8 cellular contexts compared by ENCODE assay signal in the genomic region with DNA sequence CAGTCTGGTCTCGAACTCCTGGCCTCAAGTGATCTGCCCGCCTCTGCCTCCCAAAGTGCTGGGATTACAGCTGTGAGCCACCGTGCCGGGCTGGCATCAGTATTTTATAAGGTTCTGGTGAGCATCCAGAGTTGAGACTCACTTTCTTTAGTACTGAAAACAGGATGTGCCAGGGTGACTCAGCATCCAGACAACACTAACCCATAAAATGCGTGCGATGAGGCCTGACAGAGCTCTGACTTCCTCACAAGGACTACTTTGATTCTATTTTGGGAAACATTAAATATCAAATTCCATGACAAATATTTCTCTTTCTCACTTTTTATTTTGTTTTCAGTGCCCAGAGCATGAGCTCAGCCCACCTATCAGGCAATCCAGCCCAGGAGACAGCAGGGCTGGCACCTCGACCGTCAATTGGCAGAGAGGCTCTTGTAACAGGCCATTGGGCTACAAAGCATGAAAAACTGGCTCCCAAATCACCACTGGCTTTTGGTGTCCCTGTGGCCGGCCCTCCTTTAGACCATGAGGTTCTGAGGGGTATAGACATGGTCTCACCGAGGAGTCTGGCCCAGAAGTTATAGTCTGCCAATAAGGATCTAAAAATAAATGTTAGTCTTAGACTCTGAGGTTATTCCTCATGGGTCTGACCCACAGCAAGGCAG.
DNase-seq lines count a peak whose midpoint lies in the region; ATAC-seq and TF ChIP-seq lines count a peak whose summit lies in the region.

No MANE protein-coding gene starts in this region.

- peak; percentile 68 for ATAC-seq in CD4-positive, alpha-beta T cell (ENCODE audit: poor library complexity)
- ATAC-seq in GM18505 (IDR thresholded peaks at IDR 0.05; ENCODE audit: unreplicated experiment) (no peak), GM18907 (IDR thresholded peaks at IDR 0.05; ENCODE audit: unreplicated experiment) (no peak)

- no peaks in the 10 kb centered on the region for H3K36me3 Mint-ChIP-seq in CD4-positive, alpha-beta T cell (ENCODE audit: low read depth)
- H3K36me3 Mint-ChIP-seq in activated naive CD8-positive, alpha-beta T cell: no peaks in the 10 kb centered on the region

- TF ChIP-seq POLR2A in GM18505 (IDR thresholded peaks at IDR 0.05; ENCODE audit: borderline replicate concordance, extremely low read depth, insufficient read depth, insufficient read length): no peak

- POLR2A ChIA-PET in CD4-positive, alpha-beta T cell (lab: Charles Lee): interaction anchor here (0.6 to 1.9 kb wide), 7 partner anchors 9 to 1232 kb away, joined by 3 to 8 read pairs (median 3); partner anchors contain the start of gene FEM1B

- H3K9me3 ChIP-seq in CD4-positive, alpha-beta T cell (ENCODE audit: control insufficient read depth, low read length): no peaks in the 10 kb centered on the region

- no peak for TF ChIP-seq CTCF in CD4-positive, alpha-beta T cell (IDR thresholded peaks at IDR 0.05)

- peak overlapping the region; percentile 52 for H3K27ac Mint-ChIP-seq in CD4-positive, alpha-beta T cell
- peak overlapping the region; percentile 95 for H3K27ac Mint-ChIP-seq in activated naive CD8-positive, alpha-beta T cell

- peaks cover 7% of the 10 kb centered on the region for H3K4me1 Mint-ChIP-seq in CD4-positive, alpha-beta T cell (ENCODE audit: low read depth)
- H3K4me1 Mint-ChIP-seq in activated naive CD8-positive, alpha-beta T cell (ENCODE audit: low read depth): peaks cover 25% of the 10 kb centered on the region

- peak in 4 of 10 experiments; percentile 12 to 31 (median 18) for DNase-seq in CD4-positive, alpha-beta T cell
- DNase-seq in NCI-H226 (peak; percentile 93), iris pigment epithelial cell (ENCODE audit: low read depth) (peak; percentile 93), midbrain (lab: John Stamatoyannopoulos, UW) (no peak)
- peak in 2 of 3 donors; percentile 1 to 7 for DNase-seq in stimulated activated CD4-positive, alpha-beta T cell treated with anti-CD3 and anti-CD28 coated beads, TNF-alpha, amount 100 ng/mL, for 1 hour (ENCODE audit: low read depth in 3 of 3, low spot score in 1 of 3)

- CTCF ChIA-PET in CD4-positive, alpha-beta T cell (lab: Charles Lee): interaction anchor here (0.5 kb wide), 1 partner anchor 30 kb away, joined by 3 read pairs; no protein-coding TSS in a partner anchor

- no peaks in the 10 kb centered on the region for H3K9me3 Mint-ChIP-seq in CD4-positive, alpha-beta T cell
- H3K9me3 Mint-ChIP-seq in activated naive CD8-positive, alpha-beta T cell (ENCODE audit: low read depth): no peaks in the 10 kb centered on the region

- no peak overlapping the region for H3K27ac ChIP-seq in CD4-positive, alpha-beta T cell (ENCODE audit: low read depth, low read length)

- intact Hi-C loops in CD4-positive, alpha-beta T cell (cut with DNase I, micrococcal nuclease): no loop called here

- H3K27me3 Mint-ChIP-seq in CD4-positive, alpha-beta T cell: no peaks in the 10 kb centered on the region
- H3K27me3 Mint-ChIP-seq in activated naive CD8-positive, alpha-beta T cell: no peaks in the 10 kb centered on the region

- H3K4me3 Mint-ChIP-seq in CD4-positive, alpha-beta T cell: no peak overlapping the region
- peak overlapping the region; percentile 15 for H3K4me3 Mint-ChIP-seq in activated naive CD8-positive, alpha-beta T cell

- no peaks in the 10 kb centered on the region for H3K27me3 ChIP-seq in CD4-positive, alpha-beta T cell (ENCODE audit: control insufficient read depth, insufficient read depth, low read length)
